In the genomic region with DNA sequence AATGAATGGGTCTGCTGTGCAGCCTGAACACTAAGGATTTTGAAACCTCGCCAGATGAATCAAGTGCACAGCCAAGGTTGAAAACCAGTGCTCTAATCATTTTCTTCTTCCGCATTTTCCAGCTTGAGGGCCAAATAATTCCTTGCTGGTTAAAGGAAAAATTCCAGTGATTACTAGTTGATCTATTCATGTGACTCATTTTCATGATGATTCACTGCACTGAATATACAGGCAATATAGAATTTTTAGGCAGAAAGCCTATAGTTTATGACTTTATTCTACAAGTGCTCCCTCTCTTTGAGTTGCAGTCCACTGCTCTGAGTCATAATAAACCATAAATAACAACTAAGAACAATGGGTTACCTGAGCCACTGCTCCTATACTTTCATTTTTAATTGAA, we compare ENCODE assay signal across 15 cellular contexts.
"Had no signal": no experiment of that assay in that cellular context is flagged by ENCODE, and none has a peak within 500 bp of the region (broad histone marks: within the 10 kb centered on the region; RNA-seq: fewer than 3 reads in every experiment).

No MANE protein-coding gene starts in this region.

- H3K36me3 Mint-ChIP-seq: stimulated activated naive B cell treated with anti-CD40 and anti-IgM and Interleukin-4, amounts not matched to agents 10 μg/mL and 1 μg/mL and 100 μg/mL, for 72 hours had no signal

- ATAC-seq: sciatic nerve; stimulated activated naive B cell treated with anti-CD40 and anti-IgM and Interleukin-4, amounts not matched to agents 10 μg/mL and 1 μg/mL and 100 μg/mL, for 72 hours had no signal

- H3K4me1 ChIP-seq: colonic mucosa, left ventricle myocardium inferior, spleen, tibial nerve had no signal

- H3K4me1 Mint-ChIP-seq: nephron; stimulated activated naive B cell treated with anti-CD40 and anti-IgM and Interleukin-4, amounts not matched to agents 10 μg/mL and 1 μg/mL and 100 μg/mL, for 72 hours had no signal

- H3K9me3 Mint-ChIP-seq: activated T-helper 1 cell treated with anti-CD3 and anti-CD28 coated beads, Interleukin-12 subunit alpha, Interleukin-12 subunit beta, Interleukin-2, Interleukin-4 antibody, amounts not matched to agents 30 ng/mL and 10 ng/mL and 1 ng/mL, durations not matched to agents 14 hours and 24 hours and 36 hours; nephron had no signal

- DNase-seq: activated CD4-positive, alpha-beta T cell treated with anti-CD3 and anti-CD28 coated beads for 4 hours; activated naive CD4-positive, alpha-beta T cell; aorta; caudate nucleus; colonic mucosa; left ventricle myocardium inferior; mesendoderm; spleen; stimulated activated CD4-positive, alpha-beta T cell treated with anti-CD3 and anti-CD28 coated beads, Interleukin-1b, Interleukin-23, amount 100 ng/mL, for 48 hours; stimulated activated naive B cell treated with anti-CD40 and anti-IgM and Interleukin-4, amounts not matched to agents 10 μg/mL and 1 μg/mL and 100 μg/mL, for 72 hours; WERI-Rb-1 had no signal

- H3K36me3 ChIP-seq: colonic mucosa, left ventricle myocardium inferior, spleen, tibial nerve, WERI-Rb-1 had no signal

- H3K9me3 ChIP-seq: colonic mucosa, left ventricle myocardium inferior, tibial nerve had no signal

- H3K27ac ChIP-seq: colonic mucosa, left ventricle myocardium inferior, spleen, tibial nerve, WERI-Rb-1 had no signal

- H3K4me3 ChIP-seq: colonic mucosa, left ventricle myocardium inferior, spleen, tibial nerve had no signal

- H3K4me3 Mint-ChIP-seq: activated T-helper 1 cell treated with anti-CD3 and anti-CD28 coated beads, Interleukin-12 subunit alpha, Interleukin-12 subunit beta, Interleukin-2, Interleukin-4 antibody, amounts not matched to agents 30 ng/mL and 10 ng/mL and 1 ng/mL, durations not matched to agents 14 hours and 24 hours and 36 hours; nephron; stimulated activated naive B cell treated with anti-CD40 and anti-IgM and Interleukin-4, amounts not matched to agents 10 μg/mL and 1 μg/mL and 100 μg/mL, for 72 hours had no signal

- H3K27me3 ChIP-seq: colonic mucosa, spleen, tibial nerve had no signal

- H3K27ac Mint-ChIP-seq: activated T-helper 1 cell treated with anti-CD3 and anti-CD28 coated beads, Interleukin-12 subunit alpha, Interleukin-12 subunit beta, Interleukin-2, Interleukin-4 antibody, amounts not matched to agents 30 ng/mL and 10 ng/mL and 1 ng/mL, durations not matched to agents 14 hours and 24 hours and 36 hours; nephron; stimulated activated naive B cell treated with anti-CD40 and anti-IgM and Interleukin-4, amounts not matched to agents 10 μg/mL and 1 μg/mL and 100 μg/mL, for 72 hours had no signal
